Comparison of ENCODE assay signal across 17 cellular contexts in the genomic region with DNA sequence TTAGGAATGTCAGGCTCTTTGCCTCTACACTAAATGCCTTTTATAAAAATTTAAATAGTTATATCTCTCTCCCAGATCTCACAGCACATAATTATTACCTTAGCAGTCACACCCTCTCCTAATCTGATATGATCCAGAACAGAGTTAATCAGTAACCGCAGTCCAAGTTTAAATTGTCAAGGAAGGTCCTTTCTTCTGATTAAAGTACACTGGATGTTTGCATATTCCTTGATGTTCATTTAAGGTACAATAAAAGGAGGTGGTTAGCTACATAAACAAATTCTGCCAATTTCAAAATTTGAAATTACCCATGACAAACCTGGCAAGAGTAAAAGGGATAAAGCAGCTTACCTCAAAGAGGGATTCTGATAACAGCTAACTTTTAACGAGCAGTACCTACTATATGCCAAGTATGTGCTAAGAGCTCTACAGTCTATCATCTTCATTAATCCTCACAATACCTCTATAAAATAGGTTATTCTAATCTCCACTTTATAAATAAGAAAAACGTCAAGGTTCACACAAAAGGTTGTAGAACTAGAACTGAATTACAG. TPM values are rescaled to one million over a fixed set of nuclear protein-coding genes. Genes with fewer than 3 reads are reported as not detected.
DNase-seq lines count a peak whose midpoint lies in the region; ATAC-seq, FAIRE-seq and TF ChIP-seq lines count a peak whose summit lies in the region.
"Had no signal": no experiment of that assay in that cellular context is flagged by ENCODE, and none has a peak within 500 bp of the region (broad histone marks: within the 10 kb centered on the region; RNA-seq: fewer than 3 reads in every experiment).

No MANE protein-coding gene starts in this region.

- H3K79me2 ChIP-seq in GM23338 (replicated peaks; ENCODE audit: insufficient read depth) = peaks cover 80% of the 10 kb centered on the region

- peaks cover 7% of the 10 kb centered on the region; the same call in 1 of the 2 replicates for H4K20me1 ChIP-seq in GM23338 (replicated peaks; ENCODE audit: insufficient read depth)

- no peak for TF ChIP-seq CTCF in GM23338 (conservative IDR thresholded peaks at IDR 0.05; ENCODE audit: low read depth in 2 of 2)
- no peak for TF ChIP-seq CTCF in kidney (IDR thresholded peaks at IDR 0.05; ENCODE audit: borderline replicate concordance, extremely low read depth, insufficient read depth)

- H3K36me3 Mint-ChIP-seq in GM23338 (ENCODE audit: low read depth) = no peaks in the 10 kb centered on the region
- H3K36me3 Mint-ChIP-seq: activated CD4-positive, alpha-beta memory T cell treated with anti-CD3 and anti-CD28 coated beads for 36 hours; activated naive CD4-positive, alpha-beta T cell treated with anti-CD3 and anti-CD28 coated beads, Interleukin-2, amount 10 ng/mL, durations not matched to agents 7 days and 5 days had no signal

- H3K27me3 Mint-ChIP-seq in GM23338 (ENCODE audit: insufficient read depth, low read depth, poor library complexity) = peaks cover 6% of the 10 kb centered on the region

- peaks cover 53% of the 10 kb centered on the region for H3K4me1 Mint-ChIP-seq in GM23338

- no peaks in the 10 kb centered on the region; the same call in 1 of the 2 replicates for H3F3A ChIP-seq in GM23338 (replicated peaks; ENCODE audit: low read depth)

- ATAC-seq in GM23338 = no peak
- no peak for ATAC-seq in HG03280 (IDR thresholded peaks at IDR 0.05; ENCODE audit: unreplicated experiment)

- no peaks in the 10 kb centered on the region for H3K36me3 ChIP-seq in GM23338 (ENCODE audit: insufficient read depth)
- no peaks in the 10 kb centered on the region for H3K36me3 ChIP-seq in kidney (ENCODE audit: control insufficient read depth in 1 of 2, insufficient read depth in 2 of 2, low read length in 2 of 2)
- H3K36me3 ChIP-seq in skeletal muscle satellite cell (ENCODE audit: insufficient read depth, low read length) = no peaks in the 10 kb centered on the region
- H3K36me3 ChIP-seq: ascending aorta had no signal

- H3K9me2 ChIP-seq in GM23338 (ENCODE audit: insufficient read depth) = no peaks in the 10 kb centered on the region

- H3K9me3 Mint-ChIP-seq in GM23338 = no peaks in the 10 kb centered on the region
- H3K9me3 Mint-ChIP-seq: activated CD4-positive, alpha-beta memory T cell treated with anti-CD3 and anti-CD28 coated beads for 36 hours; activated naive CD4-positive, alpha-beta T cell treated with anti-CD3 and anti-CD28 coated beads, Interleukin-2, amount 10 ng/mL, durations not matched to agents 7 days and 5 days; activated T-cell treated with anti-CD3 and anti-CD28 coated beads, Interleukin-2, amount 50 U/mL, for 24 hours had no signal

- DNase-seq in GM23338 (ENCODE audit: low spot score) (no peak), NCI-H69 (lab: John Stamatoyannopoulos, UW) (peak; percentile 75), kidney (no peak), DMS 273 treated with DMSO at 0.1 percent for 48 hours (lab: John Stamatoyannopoulos, UW) (no peak), occipital lobe (lab: John Stamatoyannopoulos, UW) (no peak)
- DNase-seq: activated CD4-positive, alpha-beta memory T cell treated with anti-CD3 and anti-CD28 coated beads for 36 hours; activated naive CD4-positive, alpha-beta T cell treated with anti-CD3 and anti-CD28 coated beads, Interleukin-2, amount 10 ng/mL, durations not matched to agents 7 days and 5 days; activated T-cell treated with anti-CD3 and anti-CD28 coated beads, Interleukin-2, amount 50 U/mL, for 24 hours; AML-193; Right ventricle myocardium superior; stimulated activated CD4-positive, alpha-beta T cell treated with anti-CD3 and anti-CD28 coated beads, Interleukin-4, amount 100 ng/mL, for 24 hours had no signal

- H3K27ac Mint-ChIP-seq in GM23338 = no peak overlapping the region
- H3K27ac Mint-ChIP-seq: activated CD4-positive, alpha-beta memory T cell treated with anti-CD3 and anti-CD28 coated beads for 36 hours; activated naive CD4-positive, alpha-beta T cell treated with anti-CD3 and anti-CD28 coated beads, Interleukin-2, amount 10 ng/mL, durations not matched to agents 7 days and 5 days; activated T-cell treated with anti-CD3 and anti-CD28 coated beads, Interleukin-2, amount 50 U/mL, for 24 hours had no signal

- H3K27ac ChIP-seq in GM23338 (ENCODE audit: low read depth) = no peak overlapping the region
- peak overlapping the region; percentile 39 to 42 for H3K27ac ChIP-seq in kidney (ENCODE audit: low read depth in 2 of 2, low read length in 2 of 2)
- H3K27ac ChIP-seq: ascending aorta, parathyroid adenoma had no signal

- peak overlapping the region in 1 of 2 donors; percentile 42 for H3K9ac ChIP-seq in kidney (ENCODE audit: low read length in 2 of 2)
- no peak overlapping the region for H3K9ac ChIP-seq in skeletal muscle satellite cell (ENCODE audit: low read depth, low read length)
- H3K9ac ChIP-seq: parathyroid adenoma had no signal

- H3K4me2 ChIP-seq in GM23338 (peak overlapping the region; percentile 92; the same call in 1 of the 2 replicates), skeletal muscle satellite cell (ENCODE audit: low read length) (peak overlapping the region; percentile 83)

- no peak overlapping the region for H3K4me3 Mint-ChIP-seq in GM23338
- H3K4me3 Mint-ChIP-seq: activated CD4-positive, alpha-beta memory T cell treated with anti-CD3 and anti-CD28 coated beads for 36 hours; activated naive CD4-positive, alpha-beta T cell treated with anti-CD3 and anti-CD28 coated beads, Interleukin-2, amount 10 ng/mL, durations not matched to agents 7 days and 5 days; activated T-cell treated with anti-CD3 and anti-CD28 coated beads, Interleukin-2, amount 50 U/mL, for 24 hours had no signal

- H3K9me3 ChIP-seq in kidney (ENCODE audit: control insufficient read depth in 1 of 2, low read length in 2 of 2) (no peaks in the 10 kb centered on the region), skeletal muscle satellite cell (replicated peaks; ENCODE audit: low read length) (no peaks in the 10 kb centered on the region)
- H3K9me3 ChIP-seq: ascending aorta had no signal

- H2AFZ ChIP-seq in GM23338 = no peak overlapping the region
- H2AFZ ChIP-seq: parathyroid adenoma had no signal

- H3K4me3 ChIP-seq in GM23338 (no peak overlapping the region), kidney (ENCODE audit: low read length in 2 of 2) (peak overlapping the region in 1 of 2 donors; percentile 36), skeletal muscle satellite cell (ENCODE audit: low read length) (no peak overlapping the region)
- H3K4me3 ChIP-seq: ascending aorta had no signal

- H3K4me1 ChIP-seq in GM23338 (ENCODE audit: insufficient read depth) (peaks cover 47% of the 10 kb centered on the region), kidney (ENCODE audit: control insufficient read depth in 1 of 2, insufficient read depth in 1 of 2, low read depth in 1 of 2, low read length in 2 of 2) (peaks cover 10 to 30% of the 10 kb centered on the region in 2 donors), skeletal muscle satellite cell (ENCODE audit: control insufficient read depth, insufficient read depth, low read length) (peaks cover 31% of the 10 kb centered on the region)
- H3K4me1 ChIP-seq: parathyroid adenoma had no signal

- intact Hi-C loops in kidney (cut with DNase I) = no loop called here

- H3K27me3 ChIP-seq in GM23338 (ENCODE audit: insufficient read depth) (no peaks in the 10 kb centered on the region), skeletal muscle satellite cell (ENCODE audit: control insufficient read depth, insufficient read depth, low read length) (no peaks in the 10 kb centered on the region)
- H3K27me3 ChIP-seq: ascending aorta had no signal

- peak; percentile 39 for FAIRE-seq in kidney (lab: Jason Lieb, UNC)
- FAIRE-seq: endometrium, G401.6 had no signal

TF ChIP-seq in GM23338, 12 proteins besides CTCF, POLR2A, EP300 and RAD21 (continues in another document):
- no peak for TF ChIP-seq POLR2AphosphoS5 (IDR thresholded peaks at IDR 0.05; ENCODE audit: low read depth)
- no peak for TF ChIP-seq NANOG (IDR thresholded peaks at IDR 0.05; ENCODE audit: borderline replicate concordance)
- TF ChIP-seq STAT1 (IDR thresholded peaks at IDR 0.05; ENCODE audit: unreplicated experiment) = no peak
- no peak for TF ChIP-seq CREB1 (CRISPR knock-in tag; IDR thresholded peaks at IDR 0.05; ENCODE audit: low read depth)
- TF ChIP-seq EZH2phosphoT487 (IDR thresholded peaks at IDR 0.05; ENCODE audit: unreplicated experiment) = no peak
- TF ChIP-seq ZNF331 (CRISPR knock-in tag; IDR thresholded peaks at IDR 0.05; ENCODE audit: low read depth) = no peak
- TF ChIP-seq ZNF114 (CRISPR knock-in tag; IDR thresholded peaks at IDR 0.05) = no peak
- TF ChIP-seq, protein P1, sequence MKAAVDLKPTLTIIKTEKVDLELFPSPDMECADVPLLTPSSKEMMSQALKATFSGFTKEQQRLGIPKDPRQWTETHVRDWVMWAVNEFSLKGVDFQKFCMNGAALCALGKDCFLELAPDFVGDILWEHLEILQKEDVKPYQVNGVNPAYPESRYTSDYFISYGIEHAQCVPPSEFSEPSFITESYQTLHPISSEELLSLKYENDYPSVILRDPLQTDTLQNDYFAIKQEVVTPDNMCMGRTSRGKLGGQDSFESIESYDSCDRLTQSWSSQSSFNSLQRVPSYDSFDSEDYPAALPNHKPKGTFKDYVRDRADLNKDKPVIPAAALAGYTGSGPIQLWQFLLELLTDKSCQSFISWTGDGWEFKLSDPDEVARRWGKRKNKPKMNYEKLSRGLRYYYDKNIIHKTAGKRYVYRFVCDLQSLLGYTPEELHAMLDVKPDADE (IDR thresholded peaks at IDR 0.05) = no peak
- no peak for TF ChIP-seq JUNB (IDR thresholded peaks at IDR 0.05; ENCODE audit: unreplicated experiment)

RNA-seq across cellular contexts. Expression of gene GOLIM4, which starts 4.3 kb away (rescaled TPM):
- total RNA-seq in GM23338 (2014; rRNA removed; shearing (Covaris generic)) = 34.4 and 40.5 TPM in 2 replicates
- polyA plus RNA-seq in GM23338 (2016; fragmentation: Nextera tagmentation; extraction: Ambion mirVana) (50.5 and 50.7 TPM in 2 replicates), kidney (ENCODE audit: insufficient read depth, low read depth, low replicate concordance) (15.5 TPM)
- total RNA-seq in kidney (29.9 TPM), occipital lobe (27.9 TPM)
- 37.8 and 39.5 TPM in 2 replicates for total RNA-seq in skeletal muscle satellite cell (2012; rRNA removed)
